Comparison of ENCODE assay signal across 28 cellular contexts in the genomic region with DNA sequence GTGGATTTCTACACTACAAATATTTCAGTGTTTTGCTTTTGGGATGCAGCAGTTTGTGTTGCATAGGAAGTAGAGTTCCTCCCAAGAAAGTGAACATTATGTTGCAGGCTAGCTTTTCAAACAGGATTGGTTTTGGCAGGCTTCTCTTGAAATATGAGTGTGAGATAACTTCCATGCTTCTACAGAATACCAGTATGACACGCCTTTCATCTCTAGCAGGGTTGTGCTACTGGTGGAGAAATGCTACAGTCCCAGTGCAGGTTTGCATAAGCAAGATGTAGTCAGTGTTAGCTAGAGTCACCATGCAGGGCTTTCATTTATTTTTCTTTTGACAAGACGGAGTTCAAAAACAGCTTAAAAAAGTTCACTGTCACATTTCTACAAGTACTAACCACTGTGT. TPM values are rescaled to one million over a fixed set of nuclear protein-coding genes. Genes with fewer than 3 reads are reported as not detected.
DNase-seq lines count a peak whose midpoint lies in the region; ATAC-seq and TF ChIP-seq lines count a peak whose summit lies in the region.
"Had no signal": no experiment of that assay in that cellular context is flagged by ENCODE, and none has a peak within 500 bp of the region (broad histone marks: within the 10 kb centered on the region; RNA-seq: fewer than 3 reads in every experiment).

No MANE protein-coding gene starts in this region.

- 63% methylated on average over 2 of the region's 2 CpGs for WGBS in hepatocyte (ENCODE audit: low lambda C conversion rate, missing lambda C conversion rate)

- H3K36me3 ChIP-seq in breast epithelium (no peaks in the 10 kb centered on the region), hepatocyte (replicated peaks; ENCODE audit: insufficient read depth, low read depth) (no peaks in the 10 kb centered on the region)
- H3K36me3 ChIP-seq: esophagus squamous epithelium, prostate gland, thoracic aorta had no signal

- POLR2A ChIA-PET in MCF 10A (lab: Yijun Ruan, JAX) = interaction anchor here (0.7 to 10.7 kb wide), 4 partner anchors 9 to 177 kb away, joined by 3 to 110 read pairs (median 30); a partner anchor contains a TSS

- CTCF ChIA-PET in MCF 10A (lab: Yijun Ruan, JAX) = interaction anchor here (1.2 to 2.1 kb wide), 3 partner anchors 13 to 298 kb away, joined by 3 to 6 read pairs (median 4); a partner anchor contains a TSS

- H3K9me3 Mint-ChIP-seq in MCF 10A (ENCODE audit: unreplicated experiment) (peaks cover 6% of the 10 kb centered on the region), type B pancreatic cell (peaks cover 6% of the 10 kb centered on the region)
- H3K9me3 Mint-ChIP-seq: activated T-cell treated with anti-CD3 and anti-CD28 coated beads, Interleukin-2, amount 50 U/mL, for 24 hours had no signal

- no peak overlapping the region for H2AFZ ChIP-seq in hepatocyte

- H3K27ac ChIP-seq in breast epithelium = no peak overlapping the region
- H3K27ac ChIP-seq in hepatocyte = peak overlapping the region; percentile 28
- H3K27ac ChIP-seq: 22Rv1, prostate gland, RWPE1, thoracic aorta had no signal

- H3K79me2 ChIP-seq in hepatocyte = no peaks in the 10 kb centered on the region

- no peak overlapping the region for H3K4me2 ChIP-seq in hepatocyte
- H3K4me2 ChIP-seq: smooth muscle cell had no signal

- H3K4me1 Mint-ChIP-seq in MCF 10A (ENCODE audit: insufficient read depth, unreplicated experiment) (peaks cover 57% of the 10 kb centered on the region), type B pancreatic cell (ENCODE audit: unreplicated experiment) (peaks cover 30% of the 10 kb centered on the region)
- H3K4me1 Mint-ChIP-seq: B cell had no signal

- intact Hi-C loops in MCF 10A (cut with micrococcal nuclease) (no loop called here), breast epithelium (cut with DNase I; ENCODE audit: low total_unique reads) (no loop called here)

- BruUV-seq in MCF 10A (replicated peaks; lab: Mats Ljungman, UMichigan) = no TSS peak

- H3K4me1 ChIP-seq in breast epithelium (peaks cover 0 to 15% of the 10 kb centered on the region in 2 donors), hepatocyte (ENCODE audit: insufficient read depth) (peaks cover 27% of the 10 kb centered on the region)
- H3K4me1 ChIP-seq: prostate gland had no signal

- H3K4me3 Mint-ChIP-seq in MCF 10A (ENCODE audit: unreplicated experiment) (no peak overlapping the region), type B pancreatic cell (peak overlapping the region; percentile 63)
- H3K4me3 Mint-ChIP-seq: activated T-cell treated with anti-CD3 and anti-CD28 coated beads, Interleukin-2, amount 50 U/mL, for 24 hours; B cell had no signal

- TF ChIP-seq POLR2A in breast epithelium (IDR thresholded peaks at IDR 0.05) = no peak

- no peak overlapping the region for H3K4me3 ChIP-seq in breast epithelium
- no peak overlapping the region for H3K4me3 ChIP-seq in hepatocyte
- H3K4me3 ChIP-seq: esophagus squamous epithelium, prostate gland, smooth muscle cell, thoracic aorta had no signal

- H3K27me3 Mint-ChIP-seq in MCF 10A (ENCODE audit: insufficient read depth, unreplicated experiment) = no peaks in the 10 kb centered on the region
- H3K27me3 Mint-ChIP-seq in type B pancreatic cell = no peaks in the 10 kb centered on the region

- peak overlapping the region; percentile 85 for H3K27ac Mint-ChIP-seq in MCF 10A (ENCODE audit: low read depth, unreplicated experiment)
- peak overlapping the region; percentile 87 for H3K27ac Mint-ChIP-seq in type B pancreatic cell
- H3K27ac Mint-ChIP-seq: activated T-cell treated with anti-CD3 and anti-CD28 coated beads, Interleukin-2, amount 50 U/mL, for 24 hours; B cell had no signal

- no peaks in the 10 kb centered on the region for H4K20me1 ChIP-seq in hepatocyte (ENCODE audit: insufficient read depth, poor library complexity, severe bottlenecking)

- no peak for TF ChIP-seq CTCF in MCF 10A (IDR thresholded peaks at IDR 0.05; ENCODE audit: unreplicated experiment)
- TF ChIP-seq CTCF in breast epithelium (IDR thresholded peaks at IDR 0.05) = no peak
- no peak for TF ChIP-seq CTCF in hepatocyte (IDR thresholded peaks at IDR 0.05; ENCODE audit: poor library complexity)
- no peak for TF ChIP-seq CTCF in type B pancreatic cell (conservative IDR thresholded peaks at IDR 0.05)

- no peaks in the 10 kb centered on the region for H3K27me3 ChIP-seq in breast epithelium
- no peaks in the 10 kb centered on the region for H3K27me3 ChIP-seq in hepatocyte
- H3K27me3 ChIP-seq: esophagus squamous epithelium had no signal

- no peaks in the 10 kb centered on the region for H3K9me2 ChIP-seq in hepatocyte (replicated peaks; ENCODE audit: insufficient read depth)

- H3K36me3 Mint-ChIP-seq in MCF 10A (ENCODE audit: insufficient read depth, unreplicated experiment) (no peaks in the 10 kb centered on the region), type B pancreatic cell (peaks cover 4% of the 10 kb centered on the region)

- DNase-seq in MCF 10A (ENCODE audit: unreplicated experiment) (peak; percentile 39), breast epithelium (ENCODE audit: low spot score in 2 of 2) (no peak), hepatocyte (ENCODE audit: low spot score) (no peak), type B pancreatic cell (ENCODE audit: extremely low spot score, unreplicated experiment) (no peak), NCI-H2081 treated with DMSO at 0.1 percent for 48 hours (lab: John Stamatoyannopoulos, UW) (no peak), AG20443 (ENCODE audit: low spot score) (no peak)
- no peak for DNase-seq in stimulated activated CD8-positive, alpha-beta memory T cell treated with anti-CD3 and anti-CD28 coated beads, Interleukin-4, amount 100 ng/mL, for 48 hours
- DNase-seq: activated T-cell treated with anti-CD3 and anti-CD28 coated beads, Interleukin-2, amount 50 U/mL, for 24 hours; amniotic stem cell; DMS53; esophagus squamous epithelium; GF-D8; HCEC 1CT; KG1; NCI-H146; NCI-H526 treated with DMSO at 0.1 percent for 48 hours; stimulated activated CD4-positive, alpha-beta T cell treated with anti-CD3 and anti-CD28 coated beads, Interleukin-2, amount 100 ng/mL, for 48 hours; stimulated activated naive CD4-positive, alpha-beta T cell treated with Interleukin-2 at 50 U/mL for 16 hours had no signal

- peak; percentile 49 for ATAC-seq in esophagus mucosa
- ATAC-seq: activated CD4-positive, CD25-positive, alpha-beta regulatory T cell treated with anti-CD3 and anti-CD28 coated beads, Interleukin-2, amount 50 U/mL, for 24 hours; left lobe of liver had no signal

- H3K9me3 ChIP-seq in breast epithelium (no peaks in the 10 kb centered on the region), hepatocyte (ENCODE audit: low read depth) (no peaks in the 10 kb centered on the region)
- H3K9me3 ChIP-seq: esophagus squamous epithelium, prostate gland, thoracic aorta had no signal

RNA-seq across cellular contexts. Expression of a gene that starts 17.1 kb away (rescaled TPM):
- total RNA-seq in MCF 10A (2022) (14.7 and 16.4 TPM in 2 replicates), breast epithelium (10 to 100 TPM; 30.7 to 71.4 (median 31.3) TPM), esophagus mucosa (8.7 TPM), hepatocyte (4.8 and 5.2 TPM in 2 replicates), type B pancreatic cell (ENCODE audit: low replicate concordance) (2.9 and 3.4 TPM in 2 replicates)
- 2.0 and 2.7 TPM in 2 replicates for polyA plus RNA-seq in hepatocyte
- total RNA-seq: B cell had no signal
- polyA plus RNA-seq: neural cell, smooth muscle cell had no signal
